In genomic region chrX:19194285-19195242, GRCh38 we compare ENCODE assay signal across 13 cellular contexts.
DNase-seq lines count a peak whose midpoint lies in the region; ATAC-seq, FAIRE-seq and TF ChIP-seq lines count a peak whose summit lies in the region.
"Had no signal": no experiment of that assay in that cellular context is flagged by ENCODE, and none has a peak within 500 bp of the region (broad histone marks: within the 10 kb centered on the region; RNA-seq: fewer than 3 reads in every experiment).

No MANE protein-coding gene starts in this region.

- no peaks in the 10 kb centered on the region for H3K27me3 ChIP-seq in tibial nerve

- H3K27ac ChIP-seq in tibial nerve, result no peak overlapping the region

- TF ChIP-seq CTCF in tibial nerve (IDR thresholded peaks at IDR 0.05), result no peak

- TF ChIP-seq POLR2A in tibial nerve (IDR thresholded peaks at IDR 0.05), result no peak

- ATAC-seq in GM19463 (IDR thresholded peaks at IDR 0.05; ENCODE audit: unreplicated experiment), result peak; percentile 58
- peak; percentile 40 for ATAC-seq in HG03342 (IDR thresholded peaks at IDR 0.05; ENCODE audit: unreplicated experiment)
- ATAC-seq: WTC11 had no signal

- WGBS in tibial nerve, 2 donors, result 82 to 88% methylated on average over 9 of the region's 9 CpGs

- no peaks in the 10 kb centered on the region for H3K9me3 ChIP-seq in tibial nerve

- peak; percentile 32 for DNase-seq in DMS53 (lab: John Stamatoyannopoulos, UW)
- DNase-seq in DMS53 treated with DMSO at 0.1 percent for 48 hours (lab: John Stamatoyannopoulos, UW; ENCODE audit: unreplicated experiment), result no peak
- DNase-seq in tibial nerve (ENCODE audit: low spot score in 2 of 2), result no peak
- no peak for DNase-seq in AG08395 (ENCODE audit: low spot score)
- DNase-seq in stimulated activated CD4-positive, alpha-beta T cell treated with anti-CD3 and anti-CD28 coated beads, Interleukin-15, amount 100 ng/mL, for 24 hours, result no peak
- DNase-seq: activated effector memory CD4-positive, alpha-beta T cell treated with anti-CD3 and anti-CD28 coated beads, Interleukin-2, amount 50 U/mL, for 16 hours; DND-41; NCI-H2227 treated with DMSO at 0.1 percent for 48 hours; Right ventricle myocardium superior had no signal

- no peaks in the 10 kb centered on the region for H3K4me1 ChIP-seq in tibial nerve

- H3K36me3 ChIP-seq in tibial nerve, result no peaks in the 10 kb centered on the region

- peak; percentile 84 for FAIRE-seq in islet of Langerhans (lab: Jason Lieb, UNC)

- H3K4me3 ChIP-seq in tibial nerve, result no peak overlapping the region

- no peak for TF ChIP-seq EP300 in tibial nerve (IDR thresholded peaks at IDR 0.05)
